Comparison of ENCODE assay signal across 19 cellular contexts in genomic region chr20:63117661-63118302, GRCh38.
DNase-seq lines count a peak whose midpoint lies in the region; ATAC-seq and TF ChIP-seq lines count a peak whose summit lies in the region.
"Had no signal": no experiment of that assay in that cellular context is flagged by ENCODE, and none has a peak within 500 bp of the region (broad histone marks: within the 10 kb centered on the region; RNA-seq: fewer than 3 reads in every experiment).

No MANE protein-coding gene starts in this region.

- H3K18ac ChIP-seq in neuronal stem cell (ENCODE audit: low read length), result peak overlapping the region; percentile 53

- peaks cover 22 to 26% of the 10 kb centered on the region in 2 donors for H3K27me3 Mint-ChIP-seq in natural killer cell treated with Interleukin-12 subunit alpha and Interleukin-12 subunit beta and Interleukin-15 and Interleukin-18, amount 100 ng/mL, for 72 hours
- H3K27me3 Mint-ChIP-seq in natural killer cell (ENCODE audit: low read depth in 2 of 2), result peaks cover 28 to 33% of the 10 kb centered on the region in 2 donors
- H3K27me3 Mint-ChIP-seq in activated CD4-positive, alpha-beta memory T cell treated with anti-CD3 and anti-CD28 coated beads for 36 hours, result peaks cover 34% of the 10 kb centered on the region

- H2BK5ac ChIP-seq in neuronal stem cell (ENCODE audit: low read length), result peak overlapping the region; percentile 5

- H3K79me1 ChIP-seq in neuronal stem cell (ENCODE audit: low read depth, low read length), result peaks cover 8% of the 10 kb centered on the region

- H3K4me1 Mint-ChIP-seq in natural killer cell treated with Interleukin-12 subunit alpha and Interleukin-12 subunit beta and Interleukin-15 and Interleukin-18, amount 100 ng/mL, for 72 hours (ENCODE audit: low read depth in 2 of 2), result no peaks in the 10 kb centered on the region
- H3K4me1 Mint-ChIP-seq in natural killer cell, result peaks cover 0 to 4% of the 10 kb centered on the region in 2 donors
- no peaks in the 10 kb centered on the region for H3K4me1 Mint-ChIP-seq in activated CD4-positive, alpha-beta memory T cell treated with anti-CD3 and anti-CD28 coated beads for 36 hours (ENCODE audit: low read depth)

- H2AK5ac ChIP-seq in neuronal stem cell (ENCODE audit: low read depth, low read length), result no peak overlapping the region

- H3K4me3 ChIP-seq in right cardiac atrium (ENCODE audit: low read length), result no peak overlapping the region
- no peak overlapping the region for H3K4me3 ChIP-seq in neuronal stem cell (ENCODE audit: low read length in 2 of 2)
- no peak overlapping the region for H3K4me3 ChIP-seq in BE2C (ENCODE audit: low read depth, low read length)
- H3K4me3 ChIP-seq: PC-9, SJSA1 had no signal

- H3K9me3 ChIP-seq in right cardiac atrium (ENCODE audit: control insufficient read depth, low read length) (no peaks in the 10 kb centered on the region), neuronal stem cell (replicated peaks in 1 of 2; ENCODE audit: control insufficient read depth in 2 of 2, insufficient read depth in 1 of 2, low read depth in 1 of 2, low read length in 2 of 2) (peaks cover 0 to 4% of the 10 kb centered on the region in 2 donors), BE2C (no peaks in the 10 kb centered on the region)
- H3K9me3 ChIP-seq: SJSA1 had no signal

- H3K14ac ChIP-seq in neuronal stem cell (ENCODE audit: low read length), result peak overlapping the region; percentile 67

- H2BK120ac ChIP-seq in neuronal stem cell (ENCODE audit: low read depth, low read length), result no peak overlapping the region

- peak overlapping the region; percentile 95 for H3K23ac ChIP-seq in neuronal stem cell (ENCODE audit: low read depth, low read length, poor library complexity)

- no peak overlapping the region for H2BK12ac ChIP-seq in neuronal stem cell (ENCODE audit: low read length)

- peak; percentile 49 for DNase-seq in natural killer cell treated with Interleukin-12 subunit alpha and Interleukin-12 subunit beta and Interleukin-15 and Interleukin-18, amount 100 ng/mL, for 72 hours (ENCODE audit: low spot score)
- DNase-seq in natural killer cell (no peak), right cardiac atrium (peak; percentile 1 to 27 (median 6)), neuronal stem cell (ENCODE audit: low spot score) (no peak), BE2C (no peak)
- DNase-seq in activated CD4-positive, alpha-beta memory T cell treated with anti-CD3 and anti-CD28 coated beads for 36 hours, result no peak
- DNase-seq: ACHN, DMS 273 treated with DMSO at 0.1 percent for 48 hours, GDM1, HCEC 1CT, MM.1S, NCI-H1092, NCI-H1436 treated with DMSO at 0.1 percent for 48 hours, NCI-H2029, PC-9 had no signal

- H3K4me2 ChIP-seq in neuronal stem cell (ENCODE audit: insufficient read depth, low read length, poor library complexity, severe bottlenecking), result no peak overlapping the region
- H3K4me2 ChIP-seq: PC-9 had no signal

- no peaks in the 10 kb centered on the region for H3K27me3 ChIP-seq in right cardiac atrium (ENCODE audit: control insufficient read depth, insufficient read depth)
- H3K27me3 ChIP-seq in neuronal stem cell (ENCODE audit: control insufficient read depth in 3 of 3, insufficient read depth in 3 of 3, low read depth in 1 of 3, low read length in 3 of 3), result peaks cover 0 to 63% (median 24%) of the 10 kb centered on the region in 3 experiments
- H3K27me3 ChIP-seq in BE2C, result peaks cover 58% of the 10 kb centered on the region

- CTCF ChIA-PET in activated CD4-positive, alpha-beta memory T cell treated with anti-CD3 and anti-CD28 coated beads for 36 hours (lab: Charles Lee), result no interaction called here

- no peak overlapping the region for H4K91ac ChIP-seq in neuronal stem cell (ENCODE audit: low read depth, low read length, poor library complexity)

- 78% methylated on average over 25 of the region's 25 CpGs for WGBS in right cardiac atrium
- no CpG with 5 or more reads among the region's 25 CpGs for WGBS in neuronal stem cell (ENCODE audit: extremely low coverage in 2 of 2, insufficient read length in 2 of 2, insufficient replicate concordance in 1 of 2), 2 donors

- H2BK15ac ChIP-seq in neuronal stem cell (ENCODE audit: low read length), result no peak overlapping the region

- H3K4me1 ChIP-seq in right cardiac atrium (ENCODE audit: control insufficient read depth, insufficient read depth, low read length) (no peaks in the 10 kb centered on the region), neuronal stem cell (ENCODE audit: control insufficient read depth in 2 of 2, insufficient read depth in 1 of 2, low read depth in 1 of 2, low read length in 2 of 2) (no peaks in the 10 kb centered on the region), BE2C (no peaks in the 10 kb centered on the region)
- H3K4me1 ChIP-seq: SJSA1 had no signal

- H3K36me3 Mint-ChIP-seq in natural killer cell treated with Interleukin-12 subunit alpha and Interleukin-12 subunit beta and Interleukin-15 and Interleukin-18, amount 100 ng/mL, for 72 hours, result no peaks in the 10 kb centered on the region
- no peaks in the 10 kb centered on the region for H3K36me3 Mint-ChIP-seq in natural killer cell
- H3K36me3 Mint-ChIP-seq in activated CD4-positive, alpha-beta memory T cell treated with anti-CD3 and anti-CD28 coated beads for 36 hours, result no peaks in the 10 kb centered on the region

- no peak for TF ChIP-seq CTCF in natural killer cell (IDR thresholded peaks at IDR 0.05)
- no peak for TF ChIP-seq CTCF in BE2C (IDR thresholded peaks at IDR 0.05; ENCODE audit: low read depth, low read length)

- H3K27ac Mint-ChIP-seq in natural killer cell treated with Interleukin-12 subunit alpha and Interleukin-12 subunit beta and Interleukin-15 and Interleukin-18, amount 100 ng/mL, for 72 hours, result no peak overlapping the region
- H3K27ac Mint-ChIP-seq in natural killer cell, result no peak overlapping the region
- H3K27ac Mint-ChIP-seq in activated CD4-positive, alpha-beta memory T cell treated with anti-CD3 and anti-CD28 coated beads for 36 hours, result no peak overlapping the region

- no peak for ATAC-seq in natural killer cell treated with Interleukin-12 subunit alpha and Interleukin-12 subunit beta and Interleukin-15 and Interleukin-18, amount 100 ng/mL, for 72 hours
- ATAC-seq in natural killer cell, result no peak
- ATAC-seq in right cardiac atrium, result no peak
- ATAC-seq in esophagus mucosa, result no peak

- no peak overlapping the region for H2AFZ ChIP-seq in neuronal stem cell (ENCODE audit: low read length)
- H2AFZ ChIP-seq: PC-9 had no signal

- no peak overlapping the region for H3K4ac ChIP-seq in neuronal stem cell (ENCODE audit: low read length)

- H4K8ac ChIP-seq in neuronal stem cell (ENCODE audit: low read depth, low read length), result no peak overlapping the region

- POLR2A ChIA-PET in activated CD4-positive, alpha-beta memory T cell treated with anti-CD3 and anti-CD28 coated beads for 36 hours (lab: Charles Lee), result no interaction called here

- H3K36me3 ChIP-seq in neuronal stem cell (replicated peaks in 1 of 2; ENCODE audit: control insufficient read depth in 2 of 2, insufficient read depth in 2 of 2, low read length in 2 of 2) (no peaks in the 10 kb centered on the region), BE2C (no peaks in the 10 kb centered on the region)
- H3K36me3 ChIP-seq: SJSA1 had no signal

- no peak overlapping the region for H3K4me3 Mint-ChIP-seq in natural killer cell treated with Interleukin-12 subunit alpha and Interleukin-12 subunit beta and Interleukin-15 and Interleukin-18, amount 100 ng/mL, for 72 hours
- no peak overlapping the region for H3K4me3 Mint-ChIP-seq in natural killer cell
- H3K4me3 Mint-ChIP-seq in activated CD4-positive, alpha-beta memory T cell treated with anti-CD3 and anti-CD28 coated beads for 36 hours, result no peak overlapping the region

- intact Hi-C loops in natural killer cell (cut with micrococcal nuclease), result no loop called here
- intact Hi-C loops in right cardiac atrium (cut with DNase I), result no loop called here
- intact Hi-C loops in activated CD4-positive, alpha-beta memory T cell treated with anti-CD3 and anti-CD28 coated beads for 36 hours (cut with micrococcal nuclease), result no loop called here

- peak overlapping the region; percentile 72 for H3K9ac ChIP-seq in neuronal stem cell (ENCODE audit: low read depth, low read length, poor library complexity)

- H3K9me3 Mint-ChIP-seq in natural killer cell treated with Interleukin-12 subunit alpha and Interleukin-12 subunit beta and Interleukin-15 and Interleukin-18, amount 100 ng/mL, for 72 hours, result no peaks in the 10 kb centered on the region
- H3K9me3 Mint-ChIP-seq in natural killer cell, result no peaks in the 10 kb centered on the region
- H3K9me3 Mint-ChIP-seq in activated CD4-positive, alpha-beta memory T cell treated with anti-CD3 and anti-CD28 coated beads for 36 hours, result no peaks in the 10 kb centered on the region

- no peak overlapping the region for H3K27ac ChIP-seq in right cardiac atrium (ENCODE audit: low read length)
- H3K27ac ChIP-seq in neuronal stem cell (replicated peaks; ENCODE audit: low read length), result no peak overlapping the region
- H3K27ac ChIP-seq: HL-60, PC-9, RWPE1, SJSA1 had no signal

Comparison
In these comparisons a context has a peak if more than half of its experiments do, and no peak if none do; other contexts are left out.
1. DNase-seq: peak in natural killer cell treated with Interleukin-12 subunit alpha and Interleukin-12 subunit beta and Interleukin-15 and Interleukin-18, amount 100 ng/mL, for 72 hours (single experiment) and right cardiac atrium (3 of 3); none in natural killer cell (single experiment), neuronal stem cell (single experiment), activated CD4-positive, alpha-beta memory T cell treated with anti-CD3 and anti-CD28 coated beads for 36 hours (single experiment) and BE2C (single experiment).